Comparison of ENCODE assay signal across 7 cellular contexts in genomic region chr16:5095145-5095845, GRCh38. TPM values are rescaled to one million over a fixed set of nuclear protein-coding genes. Genes with fewer than 3 reads are reported as not detected.
"Had no signal": no experiment of that assay in that cellular context is flagged by ENCODE, and none has a peak within 500 bp of the region (broad histone marks: within the 10 kb centered on the region; RNA-seq: fewer than 3 reads in every experiment).

No MANE protein-coding gene starts in this region.

RNA-seq across cellular contexts. Expression of gene C16orf89, which starts 29.5 kb away (rescaled TPM):
- total RNA-seq: activated CD8-positive, alpha-beta memory T cell treated with anti-CD3 and anti-CD28 coated beads for 36 hours; activated naive CD8-positive, alpha-beta T cell treated with anti-CD3 and anti-CD28 coated beads, Interleukin-2, amount 10 ng/mL, durations not matched to agents 7 days and 5 days; activated T-cell treated with anti-CD3 and anti-CD28 coated beads, Interleukin-2, amount 50 U/mL, for 72 hours; bronchial epithelial cell; mammary epithelial cell; natural killer cell; right lobe of liver had no signal
- polyA plus RNA-seq: mammary epithelial cell had no signal
